In genomic region chr17:80755650-80756405, GRCh38 we compare ENCODE assay signal across 10 cellular contexts.
DNase-seq lines count a peak whose midpoint lies in the region; ATAC-seq, FAIRE-seq and TF ChIP-seq lines count a peak whose summit lies in the region.
"Had no signal": no experiment of that assay in that cellular context is flagged by ENCODE, and none has a peak within 500 bp of the region (broad histone marks: within the 10 kb centered on the region; RNA-seq: fewer than 3 reads in every experiment).

No MANE protein-coding gene starts in this region.

- H3K4me2 ChIP-seq in HepG2 (ENCODE audit: low read depth, low read length): no peak overlapping the region

- no TSS peak for BruUV-seq in HepG2 (replicated peaks; lab: Mats Ljungman, UMichigan)

- H3K27ac Mint-ChIP-seq in endodermal cell (no peak overlapping the region), type B pancreatic cell (no peak overlapping the region)
- H3K27ac Mint-ChIP-seq: dendritic cell treated with granulocyte-macrophage colony-stimulating factor and Interleukin-4, amounts not matched to agents 40 ng/mL and 50 ng/mL, for 4 days had no signal

- H3K4me1 Mint-ChIP-seq in endodermal cell: peaks cover 8% of the 10 kb centered on the region
- peaks cover 28% of the 10 kb centered on the region for H3K4me1 Mint-ChIP-seq in type B pancreatic cell (ENCODE audit: unreplicated experiment)

- POLR2A ChIA-PET in HepG2 (lab: Yijun Ruan, JAX): no interaction called here

- TF ChIP-seq POLR2A in HepG2 (IDR thresholded peaks at IDR 0.05; ENCODE audit: insufficient read depth in 1 of 2, low read depth in 2 of 2, low read length in 2 of 2): no peak
- no peak for TF ChIP-seq POLR2A in right lobe of liver (IDR thresholded peaks at IDR 0.05)
- TF ChIP-seq POLR2A in breast epithelium (IDR thresholded peaks at IDR 0.05): no peak
- TF ChIP-seq POLR2A in GM12892 (IDR thresholded peaks at IDR 0.05; ENCODE audit: low read depth, low read length): no peak

- ATAC-seq in HepG2 (peak; percentile 41; the same call in 1 of the 3 replicates), right lobe of liver (no peak), esophagus mucosa (no peak)

- H3K4me1 ChIP-seq in HepG2 (ENCODE audit: insufficient read depth, low read length) (peaks cover 18% of the 10 kb centered on the region), right lobe of liver (no peaks in the 10 kb centered on the region), endodermal cell (ENCODE audit: control insufficient read depth, insufficient read depth, low read length) (no peaks in the 10 kb centered on the region), breast epithelium (no peaks in the 10 kb centered on the region)

- H3K27me3 Mint-ChIP-seq in endodermal cell (ENCODE audit: insufficient read depth): no peaks in the 10 kb centered on the region
- no peaks in the 10 kb centered on the region for H3K27me3 Mint-ChIP-seq in type B pancreatic cell
- H3K27me3 Mint-ChIP-seq: dendritic cell treated with granulocyte-macrophage colony-stimulating factor and Interleukin-4, amounts not matched to agents 40 ng/mL and 50 ng/mL, for 4 days had no signal

- H3K9me3 Mint-ChIP-seq in endodermal cell (no peaks in the 10 kb centered on the region), type B pancreatic cell (no peaks in the 10 kb centered on the region)
- H3K9me3 Mint-ChIP-seq: dendritic cell treated with granulocyte-macrophage colony-stimulating factor and Interleukin-4, amounts not matched to agents 40 ng/mL and 50 ng/mL, for 4 days had no signal

- H3K27me3 ChIP-seq in HepG2 (ENCODE audit: control insufficient read depth in 1 of 2, insufficient read depth in 2 of 2, low read length in 2 of 2): no peaks in the 10 kb centered on the region
- H3K27me3 ChIP-seq in right lobe of liver: no peaks in the 10 kb centered on the region
- H3K27me3 ChIP-seq in endodermal cell (ENCODE audit: control insufficient read depth, insufficient read depth, low read length, poor library complexity, severe bottlenecking): no peaks in the 10 kb centered on the region
- H3K27me3 ChIP-seq in breast epithelium: no peaks in the 10 kb centered on the region

- H3K4me3 ChIP-seq in HepG2 (replicated peaks in 1 of 3; ENCODE audit: insufficient read depth in 1 of 3, low read depth in 2 of 3, low read length in 3 of 3) (no peak overlapping the region), right lobe of liver (no peak overlapping the region), endodermal cell (ENCODE audit: low read length) (no peak overlapping the region), breast epithelium (no peak overlapping the region)

- H3K36me3 ChIP-seq in HepG2 (replicated peaks in 1 of 2; ENCODE audit: control insufficient read depth in 1 of 2, insufficient read depth in 2 of 2, low read length in 2 of 2) (peaks cover 19 to 54% of the 10 kb centered on the region in 2 experiments), right lobe of liver (no peaks in the 10 kb centered on the region), endodermal cell (ENCODE audit: control insufficient read depth, insufficient read depth, low read length) (peaks cover 23% of the 10 kb centered on the region), breast epithelium (no peaks in the 10 kb centered on the region)

- CTCF ChIA-PET in HepG2 (lab: Yijun Ruan, JAX; ENCODE audit: low intra/inter-chr PET ratio, low total read pairs): no interaction called here

- H3K9me3 ChIP-seq in HepG2 (ENCODE audit: low read length) (no peaks in the 10 kb centered on the region), right lobe of liver (no peaks in the 10 kb centered on the region), endodermal cell (ENCODE audit: control insufficient read depth, low read length) (no peaks in the 10 kb centered on the region), breast epithelium (no peaks in the 10 kb centered on the region)

- in situ Hi-C loops in HepG2 (cut with HindIII; ENCODE audit: extremely low pct_ligation_motif_present, low pct_unique_long_range_greater_than_20kb): no loop called here

- no peak overlapping the region for H2AFZ ChIP-seq in HepG2 (ENCODE audit: low read length)

- TF ChIP-seq EP300 in HepG2 (IDR thresholded peaks at IDR 0.05; ENCODE audit: low read depth in 2 of 2, low read length in 2 of 2): no peak
- no peak for TF ChIP-seq EP300 in HepG2 (CRISPR knock-in tag; IDR thresholded peaks at IDR 0.05; ENCODE audit: borderline replicate concordance)

- no peak overlapping the region for H3K9ac ChIP-seq in HepG2 (ENCODE audit: insufficient read depth, low read depth, low read length)
- H3K9ac ChIP-seq in endodermal cell (ENCODE audit: extremely low read depth, low read length, poor library complexity, severe bottlenecking): no peak overlapping the region

- no peaks in the 10 kb centered on the region for H3K79me2 ChIP-seq in HepG2 (ENCODE audit: insufficient read depth, low read length)

- 97% methylated on average over 5 of the region's 5 CpGs for WGBS in HepG2 (ENCODE audit: low lambda C conversion rate)
- 97% methylated on average over 4 of the region's 5 CpGs for WGBS in right lobe of liver (ENCODE audit: insufficient coverage, low coverage, low lambda C conversion rate, missing lambda C conversion rate)
- 83 to 92% methylated on average over 1 to 5 of the region's 5 CpGs for WGBS in endodermal cell (ENCODE audit: insufficient coverage in 1 of 2, insufficient read length in 1 of 2), 2 experiments

- TF ChIP-seq RAD21 in HepG2 (CRISPR knock-in tag; IDR thresholded peaks at IDR 0.05): no peak

- H3K4me3 Mint-ChIP-seq in endodermal cell: no peak overlapping the region
- H3K4me3 Mint-ChIP-seq in type B pancreatic cell: no peak overlapping the region
- H3K4me3 Mint-ChIP-seq: dendritic cell treated with granulocyte-macrophage colony-stimulating factor and Interleukin-4, amounts not matched to agents 40 ng/mL and 50 ng/mL, for 4 days had no signal

- intact Hi-C loops in HepG2 (cut with micrococcal nuclease; ENCODE audit: unreplicated experiment) (no loop called here), right lobe of liver (cut with DNase I) (no loop called here), breast epithelium (cut with DNase I; ENCODE audit: low total_unique reads) (no loop called here)

- no peak for DNase-seq in HepG2 (ENCODE audit: low spot score)
- no peak for DNase-seq in right lobe of liver
- peak; percentile 57 for DNase-seq in NCI-H69 (lab: John Stamatoyannopoulos, UW)
- peak; percentile 74 for DNase-seq in endodermal cell
- peak; percentile 3 for DNase-seq in type B pancreatic cell (ENCODE audit: extremely low spot score, unreplicated experiment)
- DNase-seq in breast epithelium (ENCODE audit: low spot score in 2 of 2): no peak
- DNase-seq in GM12892 (ENCODE audit: insufficient read length): no peak
- DNase-seq: RPMI8226 had no signal

- H3K36me3 Mint-ChIP-seq in endodermal cell (ENCODE audit: low read depth) (peaks cover 13% of the 10 kb centered on the region), type B pancreatic cell (peaks cover 32% of the 10 kb centered on the region)

- FAIRE-seq in HepG2 (lab: Jason Lieb, UNC) (no peak), GM12892 (lab: Jason Lieb, UNC) (no peak)

- H4K20me1 ChIP-seq in HepG2 (ENCODE audit: insufficient read depth, low read length): 0 out of 2 replicates have a peak, but pooled peaks cover 5% of the 10 kb centered on the region

- H3K27ac ChIP-seq in HepG2 (ENCODE audit: extremely low read length, insufficient read depth, low read length) (no peak overlapping the region), right lobe of liver (no peak overlapping the region), endodermal cell (ENCODE audit: low read depth, low read length) (no peak overlapping the region), breast epithelium (no peak overlapping the region)

- peak; percentile 31; the same call in 1 of the 2 replicates for TF ChIP-seq CTCF in HepG2 (CRISPR knock-in tag; IDR thresholded peaks at IDR 0.05)
- TF ChIP-seq CTCF in right lobe of liver (IDR thresholded peaks at IDR 0.05): no peak
- peak; percentile 65 for TF ChIP-seq CTCF in endodermal cell (conservative IDR thresholded peaks at IDR 0.05)
- peak; percentile 22 for TF ChIP-seq CTCF in type B pancreatic cell (conservative IDR thresholded peaks at IDR 0.05)
- no peak for TF ChIP-seq CTCF in breast epithelium (IDR thresholded peaks at IDR 0.05)

TF ChIP-seq in HepG2, 621 proteins besides CTCF, POLR2A, EP300 and RAD21 (continues in another document):
- 0 out of 2 replicates have a peak, but pooled peaks have one; percentile 17 for TF ChIP-seq SP2 (CRISPR knock-in tag; IDR thresholded peaks at IDR 0.05)
- no peak for TF ChIP-seq CEBPZ (IDR thresholded peaks at IDR 0.05; ENCODE audit: low read length)
- no peak for TF ChIP-seq ZNF260 (CRISPR knock-in tag; IDR thresholded peaks at IDR 0.05; ENCODE audit: borderline replicate concordance, low read depth)
- TF ChIP-seq CEBPG (CRISPR knock-in tag; IDR thresholded peaks at IDR 0.05): 0 out of 2 replicates have a peak, but pooled peaks have one; percentile 8
- TF ChIP-seq ATF4 (CRISPR knock-in tag; IDR thresholded peaks at IDR 0.05): peak in 1 of 2 experiments; percentile 58; a peak in 1 of 4 replicates

Comparison
In these comparisons a context has a peak if more than half of its experiments do, and no peak if none do; other contexts are left out.
1. CTCF ChIP-seq: peak in HepG2 (single experiment), endodermal cell (single experiment) and type B pancreatic cell (single experiment); none in right lobe of liver (0 of 4) and breast epithelium (0 of 3).
2. DNase-seq: peak in NCI-H69 (single experiment), endodermal cell (single experiment) and type B pancreatic cell (single experiment); none in HepG2 (single experiment), right lobe of liver (0 of 3), breast epithelium (0 of 2) and GM12892 (single experiment).